In the genomic region with DNA sequence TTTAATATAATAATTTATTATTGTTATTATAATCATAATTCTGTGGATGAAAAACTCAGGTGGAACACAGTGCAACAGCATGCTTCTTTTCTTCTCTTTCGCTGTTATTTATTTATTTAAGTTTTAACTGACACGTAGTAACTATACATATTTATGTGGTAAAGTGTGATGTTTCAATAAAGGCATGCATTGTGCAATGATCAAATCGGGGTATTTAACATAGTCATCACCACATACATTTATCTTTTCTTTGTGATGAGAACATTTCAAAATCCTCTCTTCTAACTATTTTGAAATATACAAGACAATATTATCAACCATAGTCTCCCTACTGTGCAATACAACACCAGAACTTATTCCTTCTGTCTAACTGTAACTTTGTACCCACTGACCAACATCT, we compare ENCODE assay signal across 21 cellular contexts.
DNase-seq lines count a peak whose midpoint lies in the region; TF ChIP-seq lines count a peak whose summit lies in the region.
"Had no signal": no experiment of that assay in that cellular context is flagged by ENCODE, and none has a peak within 500 bp of the region (broad histone marks: within the 10 kb centered on the region; RNA-seq: fewer than 3 reads in every experiment).

No MANE protein-coding gene starts in this region.

- no peak overlapping the region for H3K56ac ChIP-seq in mesendoderm (ENCODE audit: low read length)

- no peak overlapping the region for H3K23ac ChIP-seq in mesendoderm (ENCODE audit: low read length)

- no peak overlapping the region for H2AK5ac ChIP-seq in mesendoderm (ENCODE audit: low read length)

- TF ChIP-seq CTCF in choroid plexus epithelial cell (conservative IDR thresholded peaks at IDR 0.05; ENCODE audit: low read depth, low read length) (no peak), tibial nerve (IDR thresholded peaks at IDR 0.05) (no peak), GM10266 (IDR thresholded peaks at IDR 0.05; ENCODE audit: control insufficient read depth, insufficient read depth, low read depth, missing control alignments) (no peak)

- H3K4me1 ChIP-seq in GM23248 (ENCODE audit: insufficient read depth) = peaks cover 22% of the 10 kb centered on the region
- no peaks in the 10 kb centered on the region for H3K4me1 ChIP-seq in mesendoderm (ENCODE audit: control insufficient read depth, low read depth, low read length)
- peaks cover 0 to 21% (median 0%) of the 10 kb centered on the region in 4 donors for H3K4me1 ChIP-seq in tibial nerve

- no peak overlapping the region for H3K4me3 ChIP-seq in GM23248
- H3K4me3 ChIP-seq in choroid plexus epithelial cell (ENCODE audit: low read depth, low read length) = no peak overlapping the region
- H3K4me3 ChIP-seq in mesendoderm (ENCODE audit: low read length) = no peak overlapping the region
- H3K4me3 ChIP-seq in tibial nerve = no peak overlapping the region
- H3K4me3 ChIP-seq: BLaER1 treated with 17β-estradiol and CSF1 and Interleukin-3, amounts not matched to agents 10 nM and 100 nM; PC-9 had no signal

- H2BK5ac ChIP-seq in mesendoderm (ENCODE audit: low read length) = peak overlapping the region; percentile 13

- H2BK120ac ChIP-seq in mesendoderm (ENCODE audit: low read depth, low read length) = peak overlapping the region; percentile 49

- no peaks in the 10 kb centered on the region for H4K20me1 ChIP-seq in GM23248 (ENCODE audit: insufficient read depth)
- H4K20me1 ChIP-seq: BLaER1 treated with 17β-estradiol and CSF1 and Interleukin-3, amounts not matched to agents 10 nM and 100 nM had no signal

- peak overlapping the region; percentile 31 for H3K18ac ChIP-seq in mesendoderm (ENCODE audit: low read length)

- peak overlapping the region; percentile 24 for H3K4ac ChIP-seq in mesendoderm (ENCODE audit: low read depth, low read length)

- H3K79me1 ChIP-seq in mesendoderm (ENCODE audit: low read length) = no peaks in the 10 kb centered on the region

- H3K4me2 ChIP-seq in GM23248 (ENCODE audit: unreplicated experiment) (no peak overlapping the region), mesendoderm (ENCODE audit: low read length) (no peak overlapping the region)
- H3K4me2 ChIP-seq: BLaER1 treated with 17β-estradiol and CSF1 and Interleukin-3, amounts not matched to agents 10 nM and 100 nM; PC-9 had no signal

- DNase-seq in GM23248 (peak; percentile 24), NCI-H226 (peak; percentile 36), choroid plexus epithelial cell (ENCODE audit: low read depth) (peak; percentile 72), mesendoderm (no peak), tibial nerve (ENCODE audit: low spot score in 2 of 2) (no peak), GM10266 (ENCODE audit: extremely low spot score) (no peak), cerebellar cortex (ENCODE audit: low spot score) (no peak)
- DNase-seq: Caco-2; CD4-positive, alpha-beta memory T cell; DMS 273 treated with DMSO at 0.1 percent for 48 hours; DMS79 treated with DMSO at 0.1 percent for 48 hours; KG1; NCI-H1092 treated with DMSO at 0.1 percent for 48 hours; NCI-H1436 treated with DMSO at 0.1 percent for 48 hours; NCI-H1930; NCI-H510A treated with DMSO at 0.1 percent for 48 hours; NCI-H748 treated with DMSO at 0.1 percent for 48 hours; PC-9; RPMI8226; SIG-M5 had no signal

- no peaks in the 10 kb centered on the region for H3K9me3 ChIP-seq in GM23248 (ENCODE audit: low read depth)
- H3K9me3 ChIP-seq in tibial nerve = no peaks in the 10 kb centered on the region
- H3K9me3 ChIP-seq: BLaER1 treated with 17β-estradiol and CSF1 and Interleukin-3, amounts not matched to agents 10 nM and 100 nM; Caco-2 had no signal

- H3K9ac ChIP-seq in GM23248 (no peak overlapping the region), mesendoderm (ENCODE audit: low read length) (no peak overlapping the region)
- H3K9ac ChIP-seq: BLaER1 treated with 17β-estradiol and CSF1 and Interleukin-3, amounts not matched to agents 10 nM and 100 nM had no signal

- TF ChIP-seq EP300 in tibial nerve (IDR thresholded peaks at IDR 0.05) = no peak

- peaks cover 17% of the 10 kb centered on the region for H3F3A ChIP-seq in GM23248 (ENCODE audit: insufficient read depth)

- H3K79me2 ChIP-seq in GM23248 (ENCODE audit: insufficient read depth) (no peaks in the 10 kb centered on the region), mesendoderm (ENCODE audit: control insufficient read depth, insufficient read depth, low read length) (no peaks in the 10 kb centered on the region)

- H4K8ac ChIP-seq in mesendoderm (ENCODE audit: low read depth, low read length) = no peak overlapping the region

- H3K27ac ChIP-seq in GM23248 (no peak overlapping the region), mesendoderm (ENCODE audit: low read depth, low read length) (no peak overlapping the region), tibial nerve (no peak overlapping the region)
- H3K27ac ChIP-seq: BLaER1 treated with 17β-estradiol and CSF1 and Interleukin-3, amounts not matched to agents 10 nM and 100 nM; PC-9 had no signal

- no peak for TF ChIP-seq POLR2A in tibial nerve (IDR thresholded peaks at IDR 0.05)

- H3K27me3 ChIP-seq in GM23248 (replicated peaks; ENCODE audit: insufficient read depth) (no peaks in the 10 kb centered on the region), mesendoderm (ENCODE audit: insufficient read depth, low read length, poor library complexity) (no peaks in the 10 kb centered on the region), tibial nerve (no peaks in the 10 kb centered on the region)
- H3K27me3 ChIP-seq: BLaER1 treated with 17β-estradiol and CSF1 and Interleukin-3, amounts not matched to agents 10 nM and 100 nM had no signal

- no peaks in the 10 kb centered on the region for H3K36me3 ChIP-seq in GM23248 (ENCODE audit: low read depth)
- no peaks in the 10 kb centered on the region for H3K36me3 ChIP-seq in mesendoderm (ENCODE audit: control insufficient read depth, insufficient read depth, low read length)
- H3K36me3 ChIP-seq in tibial nerve = no peaks in the 10 kb centered on the region
- H3K36me3 ChIP-seq: BLaER1 treated with 17β-estradiol and CSF1 and Interleukin-3, amounts not matched to agents 10 nM and 100 nM had no signal

- in situ Hi-C loops in GM23248 (cut with MboI) = no loop called here

- no peak overlapping the region for H4K5ac ChIP-seq in mesendoderm (ENCODE audit: low read length)

- no peaks in the 10 kb centered on the region for H3K9me2 ChIP-seq in GM23248 (ENCODE audit: insufficient read depth)

- 7 to 12% methylated on average over 3 of the region's 3 CpGs for WGBS in GM23248 (ENCODE audit: low coverage in 1 of 2, low lambda C conversion rate in 2 of 2, missing lambda C conversion rate in 2 of 2), 2 experiments
- no CpG with 5 or more reads among the region's 3 CpGs for WGBS in mesendoderm (ENCODE audit: extremely low coverage, insufficient coverage, low lambda C conversion rate)
- 89 to 90% methylated on average over 3 of the region's 3 CpGs for WGBS in tibial nerve, 2 donors

- H2AFZ ChIP-seq in GM23248 = peak overlapping the region; percentile 36; the same call in 1 of the 2 replicates
- H2AFZ ChIP-seq: PC-9 had no signal

- no peak overlapping the region for H2BK15ac ChIP-seq in mesendoderm (replicated peaks; ENCODE audit: low read depth)

Comparison
In these comparisons a context has a peak if more than half of its experiments do, and no peak if none do; other contexts are left out.
1. DNase-seq: peak in GM23248 (single experiment), NCI-H226 (single experiment) and choroid plexus epithelial cell (single experiment); none in mesendoderm (single experiment), tibial nerve (0 of 2), GM10266 (single experiment) and cerebellar cortex (single experiment).